Comparison of ENCODE assay signal across 1 cellular context in the genomic region with DNA sequence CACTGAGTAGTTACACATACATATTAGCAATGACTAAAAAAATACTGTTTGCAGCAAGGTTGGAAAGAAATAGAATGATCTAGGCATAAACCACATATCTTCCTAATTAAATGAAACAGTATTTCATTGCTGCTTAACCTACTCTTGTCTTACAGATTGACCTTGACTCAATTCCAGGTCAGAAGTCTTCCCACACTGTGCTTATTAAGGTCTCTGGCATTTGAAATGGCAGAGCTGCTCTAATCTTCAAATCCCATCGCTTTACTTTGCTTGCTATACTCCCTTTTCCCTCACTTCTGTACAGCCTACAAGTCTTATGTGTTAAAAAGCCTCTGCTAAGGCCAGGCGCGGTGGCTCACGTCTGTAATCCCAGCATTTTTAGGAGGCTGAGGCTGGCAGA.
TF ChIP-seq lines count a peak whose summit lies in the region.

No MANE protein-coding gene starts in this region.

TF ChIP-seq in A549, 52 proteins besides CTCF, POLR2A, EP300 and RAD21 (continued from another document):
- TF ChIP-seq, protein P1, sequence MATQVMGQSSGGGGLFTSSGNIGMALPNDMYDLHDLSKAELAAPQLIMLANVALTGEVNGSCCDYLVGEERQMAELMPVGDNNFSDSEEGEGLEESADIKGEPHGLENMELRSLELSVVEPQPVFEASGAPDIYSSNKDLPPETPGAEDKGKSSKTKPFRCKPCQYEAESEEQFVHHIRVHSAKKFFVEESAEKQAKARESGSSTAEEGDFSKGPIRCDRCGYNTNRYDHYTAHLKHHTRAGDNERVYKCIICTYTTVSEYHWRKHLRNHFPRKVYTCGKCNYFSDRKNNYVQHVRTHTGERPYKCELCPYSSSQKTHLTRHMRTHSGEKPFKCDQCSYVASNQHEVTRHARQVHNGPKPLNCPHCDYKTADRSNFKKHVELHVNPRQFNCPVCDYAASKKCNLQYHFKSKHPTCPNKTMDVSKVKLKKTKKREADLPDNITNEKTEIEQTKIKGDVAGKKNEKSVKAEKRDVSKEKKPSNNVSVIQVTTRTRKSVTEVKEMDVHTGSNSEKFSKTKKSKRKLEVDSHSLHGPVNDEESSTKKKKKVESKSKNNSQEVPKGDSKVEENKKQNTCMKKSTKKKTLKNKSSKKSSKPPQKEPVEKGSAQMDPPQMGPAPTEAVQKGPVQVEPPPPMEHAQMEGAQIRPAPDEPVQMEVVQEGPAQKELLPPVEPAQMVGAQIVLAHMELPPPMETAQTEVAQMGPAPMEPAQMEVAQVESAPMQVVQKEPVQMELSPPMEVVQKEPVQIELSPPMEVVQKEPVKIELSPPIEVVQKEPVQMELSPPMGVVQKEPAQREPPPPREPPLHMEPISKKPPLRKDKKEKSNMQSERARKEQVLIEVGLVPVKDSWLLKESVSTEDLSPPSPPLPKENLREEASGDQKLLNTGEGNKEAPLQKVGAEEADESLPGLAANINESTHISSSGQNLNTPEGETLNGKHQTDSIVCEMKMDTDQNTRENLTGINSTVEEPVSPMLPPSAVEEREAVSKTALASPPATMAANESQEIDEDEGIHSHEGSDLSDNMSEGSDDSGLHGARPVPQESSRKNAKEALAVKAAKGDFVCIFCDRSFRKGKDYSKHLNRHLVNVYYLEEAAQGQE (IDR thresholded peaks at IDR 0.05), result no peak
